Comparison of ENCODE assay signal across 8 cellular contexts in the genomic region with DNA sequence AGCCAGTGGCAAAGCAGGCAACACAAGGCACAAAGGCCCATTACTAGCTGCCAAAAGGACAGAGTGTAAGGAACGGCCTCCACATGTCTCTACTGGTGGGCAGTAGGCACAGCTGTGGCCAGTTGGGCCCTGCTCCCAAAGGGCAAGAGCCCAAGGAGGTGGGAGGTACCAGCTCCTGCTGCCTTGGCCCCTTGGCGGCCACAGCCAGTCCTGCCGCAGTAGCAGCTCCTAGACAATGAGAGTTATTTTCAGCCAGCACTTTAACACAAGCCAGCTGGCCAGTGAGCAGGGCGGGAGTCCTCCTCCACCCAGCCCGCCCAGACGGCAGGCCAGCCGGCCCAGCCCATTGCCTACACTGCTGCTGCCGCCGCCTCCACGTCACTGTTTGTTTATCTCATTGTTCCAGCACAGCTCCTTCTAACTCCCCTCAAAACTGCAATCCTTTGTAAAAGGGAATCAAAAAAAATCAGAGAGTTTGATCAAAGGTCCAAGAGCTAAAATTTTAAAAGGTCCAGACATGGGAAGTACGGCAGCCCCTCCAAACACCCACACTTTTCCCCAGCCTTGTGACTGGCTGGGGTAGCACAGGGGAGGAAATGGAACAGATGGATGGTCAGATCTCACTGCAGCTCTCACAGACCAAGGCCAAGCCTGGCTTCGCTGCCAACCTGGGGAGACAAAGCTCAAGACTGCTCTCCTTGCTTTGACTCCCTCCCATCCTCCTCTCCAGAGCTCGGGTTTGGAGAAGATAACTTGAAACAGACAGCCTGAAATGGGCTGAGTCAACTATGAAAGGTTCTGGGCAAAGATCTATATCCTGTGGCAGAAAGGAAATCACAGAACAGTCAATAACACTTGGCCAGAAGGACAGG. TPM values are rescaled to one million over a fixed set of nuclear protein-coding genes. Genes with fewer than 3 reads are reported as not detected.
DNase-seq lines count a peak whose midpoint lies in the region; ATAC-seq and TF ChIP-seq lines count a peak whose summit lies in the region.

No MANE protein-coding gene starts in this region.

- peak; percentile 25 for ATAC-seq in activated naive CD8-positive, alpha-beta T cell treated with anti-CD3 and anti-CD28 coated beads, Interleukin-2, amount 10 ng/mL, durations not matched to agents 7 days and 5 days (ENCODE audit: low read depth)
- ATAC-seq in GM18909 (IDR thresholded peaks at IDR 0.05; ENCODE audit: poor library complexity, unreplicated experiment) = no peak

- peak overlapping the region; percentile 41 for H3K4me3 Mint-ChIP-seq in activated naive CD8-positive, alpha-beta T cell treated with anti-CD3 and anti-CD28 coated beads, Interleukin-2, amount 10 ng/mL, durations not matched to agents 7 days and 5 days
- peak overlapping the region; percentile 64 for H3K4me3 Mint-ChIP-seq in neural crest cell

- no peaks in the 10 kb centered on the region for H3K27me3 Mint-ChIP-seq in activated naive CD8-positive, alpha-beta T cell treated with anti-CD3 and anti-CD28 coated beads, Interleukin-2, amount 10 ng/mL, durations not matched to agents 7 days and 5 days
- H3K27me3 Mint-ChIP-seq in neural crest cell (ENCODE audit: low read depth) = no peaks in the 10 kb centered on the region

- H3K4me1 Mint-ChIP-seq in activated naive CD8-positive, alpha-beta T cell treated with anti-CD3 and anti-CD28 coated beads, Interleukin-2, amount 10 ng/mL, durations not matched to agents 7 days and 5 days = peaks cover 67% of the 10 kb centered on the region
- peaks cover 47% of the 10 kb centered on the region for H3K4me1 Mint-ChIP-seq in neural crest cell

- DNase-seq in DMS153 treated with DMSO at 0.1 percent for 48 hours (lab: John Stamatoyannopoulos, UW; ENCODE audit: unreplicated experiment) = peak; percentile 72
- peak; percentile 88 for DNase-seq in NCI-H146 treated with DMSO at 0.1 percent for 48 hours (lab: John Stamatoyannopoulos, UW; ENCODE audit: unreplicated experiment)
- no peak for DNase-seq in activated naive CD8-positive, alpha-beta T cell treated with anti-CD3 and anti-CD28 coated beads, Interleukin-2, amount 10 ng/mL, durations not matched to agents 7 days and 5 days
- DNase-seq in glomerular visceral epithelial cell (ENCODE audit: extremely low spot score) = peak; percentile 58
- DNase-seq in neural crest cell (ENCODE audit: low read depth, low spot score) = peak; percentile 64
- DNase-seq in stimulated activated CD4-positive, alpha-beta T cell treated with anti-CD3 and anti-CD28 coated beads, Interleukin-4, amount 100 ng/mL, for 24 hours = no peak
- DNase-seq in GM19240 (ENCODE audit: insufficient read length, low spot score) = no peak

- H3K36me3 Mint-ChIP-seq in activated naive CD8-positive, alpha-beta T cell treated with anti-CD3 and anti-CD28 coated beads, Interleukin-2, amount 10 ng/mL, durations not matched to agents 7 days and 5 days = peaks cover 5% of the 10 kb centered on the region
- no peaks in the 10 kb centered on the region for H3K36me3 Mint-ChIP-seq in neural crest cell (ENCODE audit: low read depth)

- H3K27ac Mint-ChIP-seq in activated naive CD8-positive, alpha-beta T cell treated with anti-CD3 and anti-CD28 coated beads, Interleukin-2, amount 10 ng/mL, durations not matched to agents 7 days and 5 days = peak overlapping the region; percentile 83
- H3K27ac Mint-ChIP-seq in neural crest cell (ENCODE audit: unreplicated experiment) = peak overlapping the region; percentile 95

- H3K9me3 Mint-ChIP-seq in activated naive CD8-positive, alpha-beta T cell treated with anti-CD3 and anti-CD28 coated beads, Interleukin-2, amount 10 ng/mL, durations not matched to agents 7 days and 5 days = no peaks in the 10 kb centered on the region
- H3K9me3 Mint-ChIP-seq in neural crest cell = no peaks in the 10 kb centered on the region

- TF ChIP-seq CTCF in neural crest cell (conservative IDR thresholded peaks at IDR 0.05) = no peak

- POLR2A ChIA-PET in activated naive CD8-positive, alpha-beta T cell treated with anti-CD3 and anti-CD28 coated beads, Interleukin-2, amount 10 ng/mL, durations not matched to agents 7 days and 5 days (lab: Charles Lee) = interaction anchor here (0.9 to 7.6 kb wide), 6 partner anchors 9 to 68 kb away, joined by 3 to 46 read pairs (median 5); a partner anchor contains a TSS

RNA-seq across cellular contexts. Expression of a gene that starts 33.5 kb away (rescaled TPM):
- 10 to 100 TPM; 43.5 to 43.8 TPM for total RNA-seq in activated naive CD8-positive, alpha-beta T cell treated with anti-CD3 and anti-CD28 coated beads, Interleukin-2, amount 10 ng/mL, durations not matched to agents 7 days and 5 days
- 38.9 and 41.4 TPM in 2 replicates for total RNA-seq in neural crest cell

RNA-seq across cellular contexts. Expression of a gene that starts 50.3 kb away (rescaled TPM):
- 10 to 100 TPM; 16.5 to 18.0 TPM for total RNA-seq in activated naive CD8-positive, alpha-beta T cell treated with anti-CD3 and anti-CD28 coated beads, Interleukin-2, amount 10 ng/mL, durations not matched to agents 7 days and 5 days
- 24.4 and 27.0 TPM in 2 replicates for total RNA-seq in neural crest cell

Comparison
In these comparisons a context has a peak if more than half of its experiments do, and no peak if none do; other contexts are left out.
1. DNase-seq: peak in DMS153 treated with DMSO at 0.1 percent for 48 hours (single experiment), NCI-H146 treated with DMSO at 0.1 percent for 48 hours (single experiment), glomerular visceral epithelial cell (single experiment) and neural crest cell (single experiment); none in activated naive CD8-positive, alpha-beta T cell treated with anti-CD3 and anti-CD28 coated beads, Interleukin-2, amount 10 ng/mL, durations not matched to agents 7 days and 5 days (single experiment), stimulated activated CD4-positive, alpha-beta T cell treated with anti-CD3 and anti-CD28 coated beads, Interleukin-4, amount 100 ng/mL, for 24 hours (single experiment) and GM19240 (single experiment).